In the genomic region with DNA sequence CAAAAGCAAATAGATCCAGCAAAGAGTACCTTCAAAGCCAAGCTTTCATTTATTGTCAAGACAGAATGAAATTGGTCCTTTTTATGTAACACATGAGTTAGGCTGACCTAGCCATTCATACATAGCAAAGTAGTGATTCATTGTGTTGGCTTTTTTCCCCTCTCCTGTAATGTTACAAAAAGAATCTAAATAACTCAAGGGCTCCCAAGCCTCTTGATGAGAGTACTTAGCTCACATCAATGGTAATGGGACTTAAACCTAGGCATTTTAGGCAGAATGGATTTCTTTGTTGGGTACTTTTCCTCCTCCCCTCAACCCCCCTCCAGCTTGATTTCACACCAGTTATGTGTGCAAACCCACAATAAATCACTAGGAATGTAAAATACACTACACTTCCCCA, we compare ENCODE assay signal across 11 cellular contexts.
DNase-seq lines count a peak whose midpoint lies in the region; ATAC-seq and TF ChIP-seq lines count a peak whose summit lies in the region.
"Had no signal": no experiment of that assay in that cellular context is flagged by ENCODE, and none has a peak within 500 bp of the region (broad histone marks: within the 10 kb centered on the region; RNA-seq: fewer than 3 reads in every experiment).

No MANE protein-coding gene starts in this region.

- H2AFZ ChIP-seq in SK-N-SH (ENCODE audit: low read depth) = no peak overlapping the region

- H3K4me3 ChIP-seq in right cardiac atrium (ENCODE audit: low read length) (no peak overlapping the region), SK-N-SH (ENCODE audit: low read depth in 2 of 2, low read length in 1 of 2) (no peak overlapping the region), upper lobe of right lung (no peak overlapping the region), dorsolateral prefrontal cortex (no peak overlapping the region)

- H3K36me3 ChIP-seq in SK-N-SH (replicated peaks in 1 of 2; ENCODE audit: control insufficient read depth in 1 of 2, insufficient read depth in 2 of 2, low read length in 1 of 2) = no peaks in the 10 kb centered on the region
- no peaks in the 10 kb centered on the region for H3K36me3 ChIP-seq in upper lobe of right lung
- H3K36me3 ChIP-seq: BE2C had no signal

- CTCF ChIA-PET in SK-N-SH (lab: Yijun Ruan, JAX) = interaction anchor here (1.2 kb wide), 1 partner anchor 280 kb away, joined by 3 read pairs; no protein-coding TSS in a partner anchor

- peak; percentile 35 for ATAC-seq in Right ventricle myocardium inferior
- no peak for ATAC-seq in right cardiac atrium
- ATAC-seq in upper lobe of right lung = peak; percentile 81
- no peak for ATAC-seq in GM19328 (IDR thresholded peaks at IDR 0.05; ENCODE audit: unreplicated experiment)

- no peaks in the 10 kb centered on the region for H3K9me2 ChIP-seq in SK-N-SH

- no peaks in the 10 kb centered on the region for H3K27me3 ChIP-seq in right cardiac atrium (ENCODE audit: control insufficient read depth, insufficient read depth)
- no peaks in the 10 kb centered on the region for H3K27me3 ChIP-seq in SK-N-SH (ENCODE audit: insufficient read depth)
- no peaks in the 10 kb centered on the region for H3K27me3 ChIP-seq in upper lobe of right lung
- H3K27me3 ChIP-seq in dorsolateral prefrontal cortex = peaks cover 0 to 26% (median 0%) of the 10 kb centered on the region in 45 donors
- H3K27me3 ChIP-seq: BE2C had no signal

- peaks cover 7% of the 10 kb centered on the region for H3F3A ChIP-seq in SK-N-SH (replicated peaks; ENCODE audit: insufficient read depth)

- TF ChIP-seq RAD21 in SK-N-SH (IDR thresholded peaks at IDR 0.05; ENCODE audit: low read length) = no peak

- no peak overlapping the region for H3K9ac ChIP-seq in SK-N-SH

- H3K4me1 ChIP-seq in right cardiac atrium (ENCODE audit: control insufficient read depth, insufficient read depth, low read length) (no peaks in the 10 kb centered on the region), SK-N-SH (ENCODE audit: control insufficient read depth in 1 of 2, insufficient read depth in 2 of 2, low read depth in 1 of 2, low read length in 1 of 2) (peaks cover 4 to 21% of the 10 kb centered on the region in 2 experiments), upper lobe of right lung (peaks cover 5% of the 10 kb centered on the region)

- DNase-seq in Right ventricle myocardium inferior (ENCODE audit: missing footprints) (no peak), right cardiac atrium (no peak), SK-N-SH (no peak), foreskin melanocyte (peak; percentile 51), upper lobe of right lung (no peak), dorsolateral prefrontal cortex (no peak), GDM1 (lab: John Stamatoyannopoulos, UW) (no peak)
- DNase-seq: activated CD8-positive, alpha-beta memory T cell treated with anti-CD3 and anti-CD28 coated beads, Interleukin-2, amount 50 U/mL, for 4 hours; BE2C; mesendoderm had no signal

- intact Hi-C loops in Right ventricle myocardium inferior (cut with DNase I) (loop anchor here (5.0 kb wide), 1 partner anchor 121 kb away; the partner anchor contains the start of gene EBF1), right cardiac atrium (cut with DNase I) (no loop called here), upper lobe of right lung (cut with DNase I) (no loop called here), dorsolateral prefrontal cortex (cut with DNase I) (no loop called here)

- no peaks in the 10 kb centered on the region for H4K20me1 ChIP-seq in SK-N-SH (ENCODE audit: insufficient read depth)

- H3K27ac ChIP-seq in right cardiac atrium (ENCODE audit: low read length) (no peak overlapping the region), SK-N-SH (ENCODE audit: low read depth in 2 of 2, low read length in 1 of 2) (0 out of 4 replicates have a peak overlapping the region, but pooled peaks of 1 of the 2 experiments have one; percentile 17), upper lobe of right lung (no peak overlapping the region), dorsolateral prefrontal cortex (no peak overlapping the region)

- H3K9me3 ChIP-seq in right cardiac atrium (ENCODE audit: control insufficient read depth, low read length) (no peaks in the 10 kb centered on the region), SK-N-SH (no peaks in the 10 kb centered on the region), upper lobe of right lung (no peaks in the 10 kb centered on the region)
- H3K9me3 ChIP-seq: BE2C had no signal

- TF ChIP-seq CTCF in SK-N-SH (IDR thresholded peaks at IDR 0.05) (no peak), upper lobe of right lung (IDR thresholded peaks at IDR 0.05) (no peak), dorsolateral prefrontal cortex (IDR thresholded peaks at IDR 0.05 in 54 of 56, conservative IDR thresholded peaks at IDR 0.05 in 2 of 56; ENCODE audit: low read depth in 1 of 56, partially characterized antibody in 56 of 56) (no peak)

- H3K79me2 ChIP-seq in SK-N-SH (ENCODE audit: insufficient read depth) = no peaks in the 10 kb centered on the region

- POLR2A ChIA-PET in SK-N-SH (lab: Yijun Ruan, JAX) = no interaction called here

- peak in 1 of 2 experiments; percentile 29; a peak in 1 of 4 replicates for TF ChIP-seq EP300 in SK-N-SH (IDR thresholded peaks at IDR 0.05; ENCODE audit: borderline replicate concordance in 1 of 2, low read depth in 1 of 2, low read length in 1 of 2)

- H3K4me2 ChIP-seq in SK-N-SH = no peak overlapping the region

TF ChIP-seq in SK-N-SH, 30 proteins besides CTCF, POLR2A, EP300 and RAD21 (continues in another document):
- no peak for TF ChIP-seq NRF1 (IDR thresholded peaks at IDR 0.05; ENCODE audit: low read depth, low read length)
- TF ChIP-seq SIN3A (IDR thresholded peaks at IDR 0.05; ENCODE audit: borderline replicate concordance, low read depth, low read length) = no peak
- TF ChIP-seq, protein P1, sequence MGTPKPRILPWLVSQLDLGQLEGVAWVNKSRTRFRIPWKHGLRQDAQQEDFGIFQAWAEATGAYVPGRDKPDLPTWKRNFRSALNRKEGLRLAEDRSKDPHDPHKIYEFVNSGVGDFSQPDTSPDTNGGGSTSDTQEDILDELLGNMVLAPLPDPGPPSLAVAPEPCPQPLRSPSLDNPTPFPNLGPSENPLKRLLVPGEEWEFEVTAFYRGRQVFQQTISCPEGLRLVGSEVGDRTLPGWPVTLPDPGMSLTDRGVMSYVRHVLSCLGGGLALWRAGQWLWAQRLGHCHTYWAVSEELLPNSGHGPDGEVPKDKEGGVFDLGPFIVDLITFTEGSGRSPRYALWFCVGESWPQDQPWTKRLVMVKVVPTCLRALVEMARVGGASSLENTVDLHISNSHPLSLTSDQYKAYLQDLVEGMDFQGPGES (IDR thresholded peaks at IDR 0.05; ENCODE audit: low read depth, low read length) = no peak
- TF ChIP-seq TAF1 (IDR thresholded peaks at IDR 0.05; ENCODE audit: borderline replicate concordance, low read depth, low read length) = no peak
- TF ChIP-seq CHD2 (IDR thresholded peaks at IDR 0.05; ENCODE audit: low read length, partially characterized antibody) = no peak
- no peak for TF ChIP-seq GABPA (IDR thresholded peaks at IDR 0.05; ENCODE audit: low read depth)
- TF ChIP-seq ZBTB33 (IDR thresholded peaks at IDR 0.05; ENCODE audit: borderline replicate concordance, low read depth) = no peak
- TF ChIP-seq GATA2 (CRISPR knock-in tag; IDR thresholded peaks at IDR 0.05) = no peak
- TF ChIP-seq RXRA (IDR thresholded peaks at IDR 0.05; ENCODE audit: borderline replicate concordance, low read depth) = no peak
- no peak for TF ChIP-seq FOXM1 (IDR thresholded peaks at IDR 0.05; ENCODE audit: low read depth)
- TF ChIP-seq MEF2A (IDR thresholded peaks at IDR 0.05; ENCODE audit: borderline replicate concordance, low read depth) = no peak
- no peak for TF ChIP-seq RFX5 (IDR thresholded peaks at IDR 0.05; ENCODE audit: low read length)
- TF ChIP-seq YY1 (IDR thresholded peaks at IDR 0.05; ENCODE audit: low read depth) = no peak
- TF ChIP-seq SMC3 (IDR thresholded peaks at IDR 0.05; ENCODE audit: low read depth, low read length) = no peak
- TF ChIP-seq EZH2phosphoT487 (IDR thresholded peaks at IDR 0.05; ENCODE audit: borderline replicate concordance, low read depth) = no peak

Comparison
In these comparisons a context has a peak if more than half of its experiments do, and no peak if none do; other contexts are left out.
1. ATAC-seq: peak in Right ventricle myocardium inferior (single experiment) and upper lobe of right lung (single experiment); none in right cardiac atrium (0 of 2) and GM19328 (single experiment).